1 cellular context compared by ENCODE assay signal in the genomic region with DNA sequence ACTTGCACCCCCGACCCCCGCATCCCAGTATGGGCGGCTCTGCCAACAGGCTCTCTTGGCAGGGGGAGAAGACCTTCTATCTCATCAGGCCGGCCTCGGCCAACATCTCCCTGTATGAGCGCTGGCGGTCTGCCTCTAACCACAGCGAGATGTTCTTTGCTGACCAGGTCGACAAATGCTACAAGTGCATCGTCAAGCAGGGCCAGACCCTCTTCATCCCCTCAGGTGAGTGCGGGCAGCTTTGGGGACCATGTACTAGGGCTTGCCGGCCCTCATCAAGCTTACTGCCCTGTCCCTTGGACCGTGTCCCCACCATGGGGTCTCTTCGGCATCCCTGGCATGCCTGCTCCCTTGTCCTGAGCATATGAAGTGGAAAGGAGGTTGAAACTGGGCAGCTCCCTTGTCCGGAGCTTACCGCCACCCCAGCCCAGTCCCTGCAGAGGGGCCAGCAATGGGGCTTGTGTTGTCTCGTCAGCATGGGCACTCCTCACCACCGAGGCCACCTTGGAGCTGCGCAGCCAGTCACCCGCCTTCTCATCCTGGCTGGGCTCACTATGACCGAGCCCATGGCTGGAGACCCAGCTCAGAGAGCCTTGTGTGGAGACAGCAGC.
TF ChIP-seq lines count a peak whose summit lies in the region.

No MANE protein-coding gene starts in this region.

TF ChIP-seq in HepG2, 621 proteins besides CTCF, POLR2A, EP300 and RAD21:
- TF ChIP-seq ZNF33B (CRISPR knock-in tag; IDR thresholded peaks at IDR 0.05), result no peak
- no peak for TF ChIP-seq SRY (CRISPR knock-in tag; IDR thresholded peaks at IDR 0.05)
- TF ChIP-seq ZNF546 (CRISPR knock-in tag; conservative IDR thresholded peaks at IDR 0.05), result no peak
- TF ChIP-seq DNMT3B (CRISPR knock-in tag; conservative IDR thresholded peaks at IDR 0.05), result no peak
- TF ChIP-seq PHF8 (CRISPR knock-in tag; IDR thresholded peaks at IDR 0.05), result no peak
